8 cellular contexts compared by ENCODE assay signal in genomic region chr14:92714739-92715307, GRCh38. TPM values are rescaled to one million over a fixed set of nuclear protein-coding genes. Genes with fewer than 3 reads are reported as not detected.
DNase-seq lines count a peak whose midpoint lies in the region; ATAC-seq and TF ChIP-seq lines count a peak whose summit lies in the region.
"Not testable (repeated sequence)": the region's sequence is repeated elsewhere in the genome, so short reads cannot be mapped to it uniquely, and the experiment has no call there.

No MANE protein-coding gene starts in this region.

- TF ChIP-seq CTCF in VCaP (conservative IDR thresholded peaks at IDR 0.05), result peak; percentile 89
- peak; percentile 69 for TF ChIP-seq CTCF in glutamatergic neuron (IDR thresholded peaks at IDR 0.05; ENCODE audit: partially characterized antibody, unreplicated experiment)
- TF ChIP-seq CTCF in omental fat pad (IDR thresholded peaks at IDR 0.05), result not testable (repeated sequence)

- peak; percentile 50 for ATAC-seq in HG03095 (IDR thresholded peaks at IDR 0.05; ENCODE audit: unreplicated experiment)
- ATAC-seq in omental fat pad (ENCODE audit: low FRiP score), result not testable (repeated sequence)
- ATAC-seq in stimulated activated naive B cell treated with anti-CD40 and anti-IgM and Interleukin-4, amounts not matched to agents 10 μg/mL and 1 μg/mL and 100 μg/mL, for 72 hours (replicated peaks), result peak; percentile 99

- DNase-seq in DMS 273 (lab: John Stamatoyannopoulos, UW; ENCODE audit: unreplicated experiment) (peak; percentile 85), NCI-H446 treated with DMSO at 0.1 percent for 48 hours (lab: John Stamatoyannopoulos, UW) (peak; percentile 30), amniotic epithelial cell (ENCODE audit: low read depth) (peak; percentile 63), glutamatergic neuron (peak; percentile 86), omental fat pad (ENCODE audit: low spot score) (peak; percentile 94)
- peak; percentile 72 for DNase-seq in stimulated activated naive B cell treated with anti-CD40 and anti-IgM and Interleukin-4, amounts not matched to agents 10 μg/mL and 1 μg/mL and 100 μg/mL, for 72 hours

- H3K27me3 Mint-ChIP-seq in glutamatergic neuron (ENCODE audit: unreplicated experiment); stimulated activated naive B cell treated with anti-CD40 and anti-IgM and Interleukin-4, amounts not matched to agents 10 μg/mL and 1 μg/mL and 100 μg/mL, for 72 hours: not testable (repeated sequence)

- H3K36me3 Mint-ChIP-seq in glutamatergic neuron (ENCODE audit: unreplicated experiment), result not testable (repeated sequence)
- H3K36me3 Mint-ChIP-seq in stimulated activated naive B cell treated with anti-CD40 and anti-IgM and Interleukin-4, amounts not matched to agents 10 μg/mL and 1 μg/mL and 100 μg/mL, for 72 hours, result peaks cover 4 to 20% of the 10 kb centered on the region in 2 donors

- not testable (repeated sequence) for H3K27ac ChIP-seq in VCaP

- not testable (repeated sequence) for H3K9me3 Mint-ChIP-seq in glutamatergic neuron (ENCODE audit: unreplicated experiment); stimulated activated naive B cell treated with anti-CD40 and anti-IgM and Interleukin-4, amounts not matched to agents 10 μg/mL and 1 μg/mL and 100 μg/mL, for 72 hours

- not testable (repeated sequence) for H3K4me3 Mint-ChIP-seq in glutamatergic neuron (ENCODE audit: unreplicated experiment); stimulated activated naive B cell treated with anti-CD40 and anti-IgM and Interleukin-4, amounts not matched to agents 10 μg/mL and 1 μg/mL and 100 μg/mL, for 72 hours

- not testable (repeated sequence) for H3K4me1 Mint-ChIP-seq in glutamatergic neuron (ENCODE audit: low read depth, unreplicated experiment); stimulated activated naive B cell treated with anti-CD40 and anti-IgM and Interleukin-4, amounts not matched to agents 10 μg/mL and 1 μg/mL and 100 μg/mL, for 72 hours

- not testable (repeated sequence) for H3K27ac Mint-ChIP-seq in glutamatergic neuron (ENCODE audit: unreplicated experiment); stimulated activated naive B cell treated with anti-CD40 and anti-IgM and Interleukin-4, amounts not matched to agents 10 μg/mL and 1 μg/mL and 100 μg/mL, for 72 hours

RNA-seq across cellular contexts. Expression of gene LGMN, which starts 33.6 kb away (rescaled TPM):
- total RNA-seq in glutamatergic neuron (ENCODE audit: unreplicated experiment), result 36.9 TPM
- total RNA-seq in omental fat pad, result 100 to 1,000 TPM; 161 to 193 (median 175) TPM

Comparison
In these comparisons a context has a peak if more than half of its experiments do, and no peak if none do; other contexts are left out.
1. DNase-seq: peak in every context shown above with its lines; median percentile 94 in omental fat pad; 86 in glutamatergic neuron; 85 in DMS 273; 72 in stimulated activated naive B cell treated with anti-CD40 and anti-IgM and Interleukin-4, amounts not matched to agents 10 μg/mL and 1 μg/mL and 100 μg/mL, for 72 hours; 63 in amniotic epithelial cell; 30 in NCI-H446 treated with DMSO at 0.1 percent for 48 hours.